In genomic region chr17:35167666-35168065, GRCh38 we compare ENCODE assay signal across 25 cellular contexts. TPM values are rescaled to one million over a fixed set of nuclear protein-coding genes. Genes with fewer than 3 reads are reported as not detected.
DNase-seq lines count a peak whose midpoint lies in the region; ATAC-seq and TF ChIP-seq lines count a peak whose summit lies in the region.
"Had no signal": no experiment of that assay in that cellular context is flagged by ENCODE, and none has a peak within 500 bp of the region (broad histone marks: within the 10 kb centered on the region; RNA-seq: fewer than 3 reads in every experiment).

No MANE protein-coding gene starts in this region.

- dilution Hi-C loops in IMR-90 (cut with HindIII; ENCODE audit: low sequenced_read_pairs, unreplicated experiment): no loop called here

- no peak overlapping the region for H2BK120ac ChIP-seq in IMR-90 (ENCODE audit: low read depth, low read length)

- H3K14ac ChIP-seq in IMR-90 (replicated peaks; ENCODE audit: low read depth, low read length): no peak overlapping the region

- 80% methylated on average over 1 of the region's 1 CpG; no CpG with 5 or more reads in 1 of the 2 experiments for WGBS in IMR-90 (ENCODE audit: extremely low coverage in 2 of 2, insufficient read length in 1 of 2), 2 experiments

- H2BK15ac ChIP-seq in IMR-90 (ENCODE audit: low read depth, low read length): no peak overlapping the region

- H3K27ac Mint-ChIP-seq in activated CD8-positive, alpha-beta T cell treated with anti-CD3 and anti-CD28 coated beads for 36 hours: no peak overlapping the region
- H3K27ac Mint-ChIP-seq: activated naive CD8-positive, alpha-beta T cell treated with anti-CD3 and anti-CD28 coated beads, Interleukin-2, amount 50 U/mL, for 24 hours; activated T-helper 1 cell treated with anti-CD3 and anti-CD28 coated beads, Interleukin-12 subunit alpha, Interleukin-12 subunit beta, Interleukin-2, Interleukin-4 antibody, amounts not matched to agents 30 ng/mL and 10 ng/mL and 1 ng/mL, durations not matched to agents 14 hours and 24 hours and 36 hours had no signal

- ATAC-seq in IMR-90 (ENCODE audit: low read depth) (peak; percentile 60), GM21619 (IDR thresholded peaks at IDR 0.05; ENCODE audit: unreplicated experiment) (no peak), HG03378 (IDR thresholded peaks at IDR 0.05; ENCODE audit: unreplicated experiment) (no peak)
- no peak for ATAC-seq in activated CD8-positive, alpha-beta T cell treated with anti-CD3 and anti-CD28 coated beads for 36 hours
- ATAC-seq: activated CD4-positive, CD25-positive, alpha-beta regulatory T cell treated with anti-CD3 and anti-CD28 coated beads, Interleukin-2, amount 50 U/mL, for 24 hours; activated naive CD8-positive, alpha-beta T cell treated with anti-CD3 and anti-CD28 coated beads, Interleukin-2, amount 50 U/mL, for 24 hours; Panc1 had no signal

- H3K4me3 ChIP-seq in IMR-90 (ENCODE audit: insufficient read depth, low read depth, low read length) (no peak overlapping the region), epithelial cell of esophagus (ENCODE audit: low read length) (no peak overlapping the region)
- H3K4me3 ChIP-seq: dorsolateral prefrontal cortex, testis had no signal

- H3K9me3 Mint-ChIP-seq in activated CD8-positive, alpha-beta T cell treated with anti-CD3 and anti-CD28 coated beads for 36 hours: no peaks in the 10 kb centered on the region
- H3K9me3 Mint-ChIP-seq: activated naive CD8-positive, alpha-beta T cell treated with anti-CD3 and anti-CD28 coated beads, Interleukin-2, amount 50 U/mL, for 24 hours; activated T-helper 1 cell treated with anti-CD3 and anti-CD28 coated beads, Interleukin-12 subunit alpha, Interleukin-12 subunit beta, Interleukin-2, Interleukin-4 antibody, amounts not matched to agents 30 ng/mL and 10 ng/mL and 1 ng/mL, durations not matched to agents 14 hours and 24 hours and 36 hours; CD4-positive, alpha-beta memory T cell had no signal

- H4K8ac ChIP-seq in IMR-90 (ENCODE audit: low read depth in 2 of 2, low read length in 2 of 2): no peak overlapping the region

- H3K36me3 ChIP-seq in IMR-90 (ENCODE audit: control insufficient read depth, insufficient read depth, low read length): no peaks in the 10 kb centered on the region
- H3K36me3 ChIP-seq: neutrophil had no signal

- H3K36me3 Mint-ChIP-seq in activated CD8-positive, alpha-beta T cell treated with anti-CD3 and anti-CD28 coated beads for 36 hours (ENCODE audit: low read depth): no peaks in the 10 kb centered on the region
- H3K36me3 Mint-ChIP-seq: CD4-positive, alpha-beta memory T cell had no signal

- H3K4me3 Mint-ChIP-seq in activated CD8-positive, alpha-beta T cell treated with anti-CD3 and anti-CD28 coated beads for 36 hours: no peak overlapping the region
- H3K4me3 Mint-ChIP-seq: activated naive CD8-positive, alpha-beta T cell treated with anti-CD3 and anti-CD28 coated beads, Interleukin-2, amount 50 U/mL, for 24 hours; activated T-helper 1 cell treated with anti-CD3 and anti-CD28 coated beads, Interleukin-12 subunit alpha, Interleukin-12 subunit beta, Interleukin-2, Interleukin-4 antibody, amounts not matched to agents 30 ng/mL and 10 ng/mL and 1 ng/mL, durations not matched to agents 14 hours and 24 hours and 36 hours; CD4-positive, alpha-beta memory T cell had no signal

- DNase-seq in Daoy (ENCODE audit: low read depth) (peak; percentile 37), IMR-90 (peak; percentile 62), epithelial cell of esophagus (ENCODE audit: low read depth) (peak; percentile 80), myocyte (ENCODE audit: low read depth) (peak; percentile 78)
- DNase-seq in activated CD8-positive, alpha-beta memory T cell treated with anti-CD3 and anti-CD28 coated beads, Interleukin-2, amount 50 U/mL, for 48 hours: no peak
- DNase-seq in activated CD8-positive, alpha-beta T cell treated with anti-CD3 and anti-CD28 coated beads for 36 hours: no peak
- DNase-seq: activated CD8-positive, alpha-beta memory T cell treated with anti-CD3 and anti-CD28 coated beads for 24 hours; activated naive CD8-positive, alpha-beta T cell treated with anti-CD3 and anti-CD28 coated beads, Interleukin-2, amount 50 U/mL, for 24 hours; CD4-positive, alpha-beta memory T cell; DMS79; erythroblast; left ventricle myocardium superior; retina; SK-N-SH; stimulated activated CD4-positive, alpha-beta T cell treated with anti-CD3 and anti-CD28 coated beads, Interleukin-12 subunit alpha, Interleukin-12 subunit beta, amount 100 ng/mL, for 4 hours; T-helper 9 cell; testis had no signal

- no peak overlapping the region for H2AK5ac ChIP-seq in IMR-90 (ENCODE audit: low read depth, low read length)

- peaks cover 4% of the 10 kb centered on the region; the same call in 1 of the 2 replicates for H3K4me1 ChIP-seq in IMR-90 (ENCODE audit: control insufficient read depth, insufficient read depth, low read length)
- H3K4me1 ChIP-seq: testis had no signal

- no peak overlapping the region for H2AK9ac ChIP-seq in IMR-90 (replicated peaks; ENCODE audit: low read depth, low read length, poor library complexity)

- H3K4me1 Mint-ChIP-seq in activated CD8-positive, alpha-beta T cell treated with anti-CD3 and anti-CD28 coated beads for 36 hours (ENCODE audit: low read depth): peaks cover 22% of the 10 kb centered on the region

- no peak overlapping the region for H3K56ac ChIP-seq in IMR-90 (ENCODE audit: extremely low read depth, insufficient read depth, low read length)

- no peak overlapping the region for H3K9ac ChIP-seq in IMR-90 (ENCODE audit: low read depth, low read length)
- H3K9ac ChIP-seq: SK-N-SH had no signal

- in situ Hi-C loops in IMR-90 (cut with MboI; ENCODE audit: low sequenced_read_pairs): loop anchor here (5.0 kb wide), 1 partner anchor 370 kb away; the partner anchor contains the start of gene SLFN12L

- H3K27ac ChIP-seq in IMR-90 (ENCODE audit: insufficient read depth, low read length): no peak overlapping the region
- H3K27ac ChIP-seq: dorsolateral prefrontal cortex, neutrophil, testis had no signal

- H4K91ac ChIP-seq in IMR-90 (ENCODE audit: insufficient read depth, low read depth, low read length): no peak overlapping the region

- no peaks in the 10 kb centered on the region for H3K79me1 ChIP-seq in IMR-90 (ENCODE audit: low read depth in 1 of 2, low read length in 2 of 2)

- no peak overlapping the region for H3K23ac ChIP-seq in IMR-90 (ENCODE audit: low read depth, low read length)

- H3K9me3 ChIP-seq in IMR-90 (ENCODE audit: control insufficient read depth, insufficient read depth, low read length): no peaks in the 10 kb centered on the region
- H3K9me3 ChIP-seq: neutrophil, SK-N-SH, testis had no signal

- H2BK20ac ChIP-seq in IMR-90 (ENCODE audit: low read depth, low read length): no peak overlapping the region

- H3K18ac ChIP-seq in IMR-90 (ENCODE audit: low read depth, low read length): no peak overlapping the region

- 0 out of 2 replicates have a peak, but pooled peaks cover 5% of the 10 kb centered on the region for H3K9me1 ChIP-seq in IMR-90 (ENCODE audit: insufficient read depth, low read length)

- H3K4me2 ChIP-seq in IMR-90 (ENCODE audit: low read depth, low read length): no peak overlapping the region
- H3K4me2 ChIP-seq: SK-N-SH had no signal

- CTCF ChIA-PET in IMR-90 (lab: Yijun Ruan, JAX): interaction anchor here (1.0 kb wide), 1 partner anchor 372 kb away, joined by 3 read pairs; no protein-coding TSS in a partner anchor
- CTCF ChIA-PET in activated CD8-positive, alpha-beta T cell treated with anti-CD3 and anti-CD28 coated beads for 36 hours (lab: Charles Lee): interaction anchor here (0.8 to 2.3 kb wide), 3 partner anchors 48 to 372 kb away, joined by 3 to 9 read pairs (median 5); no protein-coding TSS in a partner anchor

- H3K4ac ChIP-seq in IMR-90 (ENCODE audit: low read depth, low read length): no peak overlapping the region

- no peak for TF ChIP-seq RAD21 in IMR-90 (IDR thresholded peaks at IDR 0.05; ENCODE audit: low read length)

- no TSS peak for BruUV-seq in IMR-90 (replicated peaks; lab: Mats Ljungman, UMichigan)

- H4K5ac ChIP-seq in IMR-90 (ENCODE audit: low read depth, low read length): no peak overlapping the region

- no peak overlapping the region for H2AFZ ChIP-seq in IMR-90 (replicated peaks; ENCODE audit: low read length, poor library complexity)

- H4K20me1 ChIP-seq in IMR-90 (ENCODE audit: insufficient read depth, low read length): no peaks in the 10 kb centered on the region

- no peak overlapping the region for H2BK5ac ChIP-seq in IMR-90 (ENCODE audit: low read depth, low read length, poor library complexity, severe bottlenecking)

- TF ChIP-seq POLR2A in IMR-90 (IDR thresholded peaks at IDR 0.05; ENCODE audit: low read depth, low read length): no peak

- peaks cover 8% of the 10 kb centered on the region for H3K27me3 ChIP-seq in IMR-90 (ENCODE audit: control insufficient read depth, insufficient read depth, low read length)
- H3K27me3 ChIP-seq: testis had no signal

- no peak for TF ChIP-seq CTCF in IMR-90 (conservative IDR thresholded peaks at IDR 0.05; ENCODE audit: low read depth, low read length)
- TF ChIP-seq CTCF in epithelial cell of esophagus (IDR thresholded peaks at IDR 0.05; ENCODE audit: insufficient read depth, low read depth, low read length, missing control alignments): no peak
- no peak for TF ChIP-seq CTCF in activated CD8-positive, alpha-beta T cell treated with anti-CD3 and anti-CD28 coated beads for 36 hours (IDR thresholded peaks at IDR 0.05)

- no peaks in the 10 kb centered on the region for H3K27me3 Mint-ChIP-seq in activated CD8-positive, alpha-beta T cell treated with anti-CD3 and anti-CD28 coated beads for 36 hours
- H3K27me3 Mint-ChIP-seq: activated naive CD8-positive, alpha-beta T cell treated with anti-CD3 and anti-CD28 coated beads, Interleukin-2, amount 50 U/mL, for 24 hours; CD4-positive, alpha-beta memory T cell had no signal

- intact Hi-C loops in IMR-90 (cut with micrococcal nuclease): no loop called here
- intact Hi-C loops in activated CD8-positive, alpha-beta T cell treated with anti-CD3 and anti-CD28 coated beads for 36 hours (cut with micrococcal nuclease): no loop called here

- POLR2A ChIA-PET in IMR-90 (lab: Charles Lee; ENCODE audit: unreplicated experiment): no interaction called here
- POLR2A ChIA-PET in activated CD8-positive, alpha-beta T cell treated with anti-CD3 and anti-CD28 coated beads for 36 hours (lab: Charles Lee): interaction anchor here (1.1 to 2.3 kb wide), 2 partner anchors 76 to 205 kb away, joined by 3 to 6 read pairs; partner anchors contain the start of genes SLFN11 and SLFN5

RNA-seq across cellular contexts. Expression of gene UNC45B, which starts 20.0 kb away (rescaled TPM):
- total RNA-seq in Daoy (2014; rRNA removed; shearing (Covaris generic)): not detected in 2 replicates
- total RNA-seq in IMR-90 (2012; rRNA removed) (not detected in 2 replicates), myocyte (266 and 287 TPM in 2 replicates)
- not detected in 2 replicates for polyA plus RNA-seq in IMR-90 (2012; rRNA removed)
- polyA plus RNA-seq in IMR-90 (2012; cell fraction: cytosol; rRNA removed): not detected in 2 replicates
- polyA plus RNA-seq in IMR-90 (2012; cell fraction: nucleus; rRNA removed; ENCODE audit: low replicate concordance): not detected in 2 replicates
- polyA plus RNA-seq in myocyte (2012): 71.8 TPM
- total RNA-seq in activated CD8-positive, alpha-beta T cell treated with anti-CD3 and anti-CD28 coated beads for 36 hours: under 1 TPM in 1 of 2 experiments, not detected in 1; 0.11 TPM
- total RNA-seq: activated T-helper 1 cell treated with anti-CD3 and anti-CD28 coated beads, Interleukin-12 subunit alpha, Interleukin-12 subunit beta, Interleukin-2, Interleukin-4 antibody, amounts not matched to agents 30 ng/mL and 10 ng/mL and 1 ng/mL, durations not matched to agents 14 hours and 24 hours and 36 hours had no signal
- polyA plus RNA-seq: AG04450, SK-N-SH had no signal

RNA-seq across cellular contexts. Expression of gene NLE1, which starts 25.6 kb away (rescaled TPM):
- 47.7 and 68.9 TPM in 2 replicates for total RNA-seq in Daoy (2014; rRNA removed; shearing (Covaris generic))
- 23.7 and 24.4 TPM in 2 replicates for total RNA-seq in IMR-90 (2012; rRNA removed)
- polyA plus RNA-seq in IMR-90 (2012; rRNA removed): 18.0 and 18.6 TPM in 2 replicates
- polyA plus RNA-seq in IMR-90 (2012; cell fraction: cytosol; rRNA removed): 17.3 and 19.2 TPM in 2 replicates
- polyA plus RNA-seq in IMR-90 (2012; cell fraction: nucleus; rRNA removed; ENCODE audit: low replicate concordance): 19.9 and 38.3 TPM in 2 replicates
- 15.0 and 15.7 TPM in 2 replicates for total RNA-seq in myocyte
- polyA plus RNA-seq in myocyte (2012): 11.6 TPM
- total RNA-seq in activated CD8-positive, alpha-beta T cell treated with anti-CD3 and anti-CD28 coated beads for 36 hours: 10 to 100 TPM; 49.1 to 49.8 TPM

RNA-seq across cellular contexts. Expression of gene SLC35G3, which starts 26.5 kb away (rescaled TPM):
- total RNA-seq in Daoy (2014; rRNA removed; shearing (Covaris generic)): not detected in 2 replicates
- total RNA-seq in IMR-90 (2012; rRNA removed) (not detected in 2 replicates), myocyte (not detected in 2 replicates)
- not detected in 2 replicates for polyA plus RNA-seq in IMR-90 (2012; rRNA removed)
- polyA plus RNA-seq in IMR-90 (2012; cell fraction: cytosol; rRNA removed): not detected in 2 replicates
- not detected in 2 replicates for polyA plus RNA-seq in IMR-90 (2012; cell fraction: nucleus; rRNA removed; ENCODE audit: low replicate concordance)
- polyA plus RNA-seq in myocyte (2012): 0.08 TPM
- total RNA-seq in activated CD8-positive, alpha-beta T cell treated with anti-CD3 and anti-CD28 coated beads for 36 hours: not detected
- total RNA-seq: activated T-helper 1 cell treated with anti-CD3 and anti-CD28 coated beads, Interleukin-12 subunit alpha, Interleukin-12 subunit beta, Interleukin-2, Interleukin-4 antibody, amounts not matched to agents 30 ng/mL and 10 ng/mL and 1 ng/mL, durations not matched to agents 14 hours and 24 hours and 36 hours; CD4-positive, alpha-beta memory T cell; dorsolateral prefrontal cortex; left ventricle myocardium superior had no signal
- polyA plus RNA-seq: AG04450, SK-N-SH had no signal

RNA-seq across cellular contexts. Expression of gene FNDC8, which starts 46.3 kb away (rescaled TPM):
- total RNA-seq in Daoy (2014; rRNA removed; shearing (Covaris generic)): not detected in 2 replicates
- total RNA-seq in IMR-90 (2012; rRNA removed): not detected in 2 replicates
- polyA plus RNA-seq in IMR-90 (2012; rRNA removed): not detected in 2 replicates
- not detected in 2 replicates for polyA plus RNA-seq in IMR-90 (2012; cell fraction: cytosol; rRNA removed)
- not detected in 2 replicates for polyA plus RNA-seq in IMR-90 (2012; cell fraction: nucleus; rRNA removed; ENCODE audit: low replicate concordance)
- total RNA-seq in myocyte: not detected in 2 replicates
- not detected for polyA plus RNA-seq in myocyte (2012)
- total RNA-seq in activated CD8-positive, alpha-beta T cell treated with anti-CD3 and anti-CD28 coated beads for 36 hours: not detected
- total RNA-seq: activated T-helper 1 cell treated with anti-CD3 and anti-CD28 coated beads, Interleukin-12 subunit alpha, Interleukin-12 subunit beta, Interleukin-2, Interleukin-4 antibody, amounts not matched to agents 30 ng/mL and 10 ng/mL and 1 ng/mL, durations not matched to agents 14 hours and 24 hours and 36 hours; CD4-positive, alpha-beta memory T cell; left ventricle myocardium superior had no signal
- polyA plus RNA-seq: AG04450; CD4-positive, alpha-beta memory T cell; SK-N-SH had no signal

RNA-seq across cellular contexts. Expression of gene RAD51D, which starts 48.0 kb away (rescaled TPM):
- 8.2 and 9.3 TPM in 2 replicates for total RNA-seq in Daoy (2014; rRNA removed; shearing (Covaris generic))
- 9.7 and 12.7 TPM in 2 replicates for total RNA-seq in IMR-90 (2012; rRNA removed)
- 8.8 and 10.8 TPM in 2 replicates for polyA plus RNA-seq in IMR-90 (2012; rRNA removed)
- 8.1 and 11.1 TPM in 2 replicates for polyA plus RNA-seq in IMR-90 (2012; cell fraction: cytosol; rRNA removed)
- 15.5 and 17.2 TPM in 2 replicates for polyA plus RNA-seq in IMR-90 (2012; cell fraction: nucleus; rRNA removed; ENCODE audit: low replicate concordance)
- total RNA-seq in myocyte: 4.6 and 6.6 TPM in 2 replicates
- polyA plus RNA-seq in myocyte (2012): 10.9 TPM
- 10 to 100 TPM; 32.4 to 36.2 TPM for total RNA-seq in activated CD8-positive, alpha-beta T cell treated with anti-CD3 and anti-CD28 coated beads for 36 hours

Comparison
In these comparisons a context has a peak if more than half of its experiments do, and no peak if none do; other contexts are left out.
1. DNase-seq: peak in Daoy (single experiment), IMR-90 (single experiment), epithelial cell of esophagus (single experiment) and myocyte (single experiment); none in activated CD8-positive, alpha-beta memory T cell treated with anti-CD3 and anti-CD28 coated beads, Interleukin-2, amount 50 U/mL, for 48 hours (single experiment) and activated CD8-positive, alpha-beta T cell treated with anti-CD3 and anti-CD28 coated beads for 36 hours (single experiment).
2. RNA of gene UNC45B, which starts 20.0 kb away (total RNA-seq): 266 to 287 TPM in myocyte; 0.11 TPM in activated CD8-positive, alpha-beta T cell treated with anti-CD3 and anti-CD28 coated beads for 36 hours, not detected in Daoy and not detected in IMR-90; every median in the first group is over 100 times any median in the second.